In the genomic region with DNA sequence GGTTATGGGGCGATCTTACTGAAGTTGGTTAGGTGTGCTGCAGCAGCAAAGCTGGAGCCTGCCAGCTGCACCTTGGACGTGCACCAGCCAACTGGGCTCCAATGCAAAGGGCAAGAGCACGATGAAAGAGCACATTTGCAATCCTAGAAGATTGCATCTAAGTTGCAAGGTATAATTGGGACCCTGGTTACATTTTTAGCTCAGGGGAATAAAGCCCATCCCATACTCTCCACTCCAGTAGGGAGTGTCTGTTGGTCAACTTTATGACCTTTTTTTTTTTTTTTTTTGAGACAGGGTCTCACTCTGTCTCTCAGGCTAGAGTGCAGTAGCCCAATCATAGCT, we compare ENCODE assay signal across 21 cellular contexts. TPM values are rescaled to one million over a fixed set of nuclear protein-coding genes. Genes with fewer than 3 reads are reported as not detected.
DNase-seq lines count a peak whose midpoint lies in the region; ATAC-seq and TF ChIP-seq lines count a peak whose summit lies in the region.
"Had no signal": no experiment of that assay in that cellular context is flagged by ENCODE, and none has a peak within 500 bp of the region (broad histone marks: within the 10 kb centered on the region; RNA-seq: fewer than 3 reads in every experiment).

No MANE protein-coding gene starts in this region.

- H3K9me3 ChIP-seq in osteoblast (ENCODE audit: low read depth, low read length) = no peaks in the 10 kb centered on the region
- H3K9me3 ChIP-seq: Caco-2 had no signal

- peak overlapping the region; percentile 42 for H3K27ac Mint-ChIP-seq in activated CD4-positive, alpha-beta memory T cell treated with anti-CD3 and anti-CD28 coated beads for 36 hours
- H3K27ac Mint-ChIP-seq: CD4-positive, alpha-beta T cell; H9 had no signal

- ATAC-seq in GM21529 (IDR thresholded peaks at IDR 0.05; ENCODE audit: unreplicated experiment) (no peak), HG02973 (IDR thresholded peaks at IDR 0.05; ENCODE audit: unreplicated experiment) (no peak)
- ATAC-seq: Panc1, SK-N-SH treated with all-trans-retinoic acid at 6 μM for 48 hours had no signal

- TF ChIP-seq CTCF in GM06990 (IDR thresholded peaks at IDR 0.05; ENCODE audit: insufficient read depth, low read length, poor library complexity, severe bottlenecking) (no peak), GM12865 (IDR thresholded peaks at IDR 0.05; ENCODE audit: insufficient read depth, low read depth, low read length, missing control alignments) (no peak), osteoblast (IDR thresholded peaks at IDR 0.05; ENCODE audit: extremely low read depth, low read depth, low read length) (no peak)

- H4K20me1 ChIP-seq in osteoblast (ENCODE audit: insufficient read depth, low read length) = no peaks in the 10 kb centered on the region

- DNase-seq in GM06990 (ENCODE audit: extremely low read depth, insufficient read length) (no peak), GM12865 (ENCODE audit: low read depth) (no peak), osteoblast (ENCODE audit: insufficient read length, low spot score, missing footprints) (peak; percentile 53), DMS153 treated with DMSO at 0.1 percent for 48 hours (lab: John Stamatoyannopoulos, UW; ENCODE audit: unreplicated experiment) (no peak)
- no peak for DNase-seq in activated CD4-positive, alpha-beta memory T cell treated with anti-CD3 and anti-CD28 coated beads for 36 hours
- DNase-seq: Caco-2; CD4-positive, alpha-beta T cell; DMS 273 treated with DMSO at 0.1 percent for 48 hours; DND-41; H9; IMR-90; NCI-H1105; NCI-H2081; NCI-H2171 treated with DMSO at 0.1 percent for 48 hours; NCI-H524 treated with DMSO at 0.1 percent for 48 hours; NCI-H82 had no signal

- no peak overlapping the region for H3K27ac ChIP-seq in osteoblast (ENCODE audit: low read depth, low read length)
- H3K27ac ChIP-seq: KMS-11 had no signal

- H3K36me3 ChIP-seq in GM06990 (ENCODE audit: control insufficient read depth, insufficient read depth, low read length) = peaks cover 2% of the 10 kb centered on the region
- H3K36me3 ChIP-seq in osteoblast (ENCODE audit: insufficient read depth, low read length) = no peaks in the 10 kb centered on the region

- H3K4me2 ChIP-seq in osteoblast (ENCODE audit: insufficient read depth, low read length) = no peak overlapping the region
- H3K4me2 ChIP-seq: KMS-11 had no signal

- H3K4me1 ChIP-seq in osteoblast (ENCODE audit: insufficient read depth, low read length) = no peaks in the 10 kb centered on the region
- H3K4me1 ChIP-seq: Caco-2 had no signal

- no peak overlapping the region for H2AFZ ChIP-seq in osteoblast (ENCODE audit: low read length)

- H3K27me3 ChIP-seq in GM06990 (replicated peaks; ENCODE audit: control insufficient read depth, insufficient read depth, low read length) = no peaks in the 10 kb centered on the region
- H3K27me3 ChIP-seq in osteoblast (ENCODE audit: insufficient read depth, low read length) = no peaks in the 10 kb centered on the region

- CTCF ChIA-PET in activated CD4-positive, alpha-beta memory T cell treated with anti-CD3 and anti-CD28 coated beads for 36 hours (lab: Charles Lee) = interaction anchor here (0.8 to 4.5 kb wide), 6 partner anchors 10 to 123 kb away, joined by 3 to 30 read pairs (median 3); no protein-coding TSS in a partner anchor

- no peaks in the 10 kb centered on the region for H3K9me3 Mint-ChIP-seq in activated CD4-positive, alpha-beta memory T cell treated with anti-CD3 and anti-CD28 coated beads for 36 hours
- H3K9me3 Mint-ChIP-seq: CD4-positive, alpha-beta T cell; H9 had no signal

- no peaks in the 10 kb centered on the region for H3K79me2 ChIP-seq in osteoblast (ENCODE audit: insufficient read depth, low read length)

- H3K4me3 Mint-ChIP-seq in activated CD4-positive, alpha-beta memory T cell treated with anti-CD3 and anti-CD28 coated beads for 36 hours = no peak overlapping the region
- H3K4me3 Mint-ChIP-seq: CD4-positive, alpha-beta T cell; H9 had no signal

- intact Hi-C loops in activated CD4-positive, alpha-beta memory T cell treated with anti-CD3 and anti-CD28 coated beads for 36 hours (cut with micrococcal nuclease) = no loop called here

- peaks cover 5% of the 10 kb centered on the region for H3K36me3 Mint-ChIP-seq in activated CD4-positive, alpha-beta memory T cell treated with anti-CD3 and anti-CD28 coated beads for 36 hours

- peaks cover 54% of the 10 kb centered on the region for H3K4me1 Mint-ChIP-seq in activated CD4-positive, alpha-beta memory T cell treated with anti-CD3 and anti-CD28 coated beads for 36 hours (ENCODE audit: low read depth)

- H3K4me3 ChIP-seq in GM06990 (replicated peaks; ENCODE audit: low read depth, low read length) (peak overlapping the region; percentile 68), GM12865 (ENCODE audit: low read depth, low read length) (peak overlapping the region; percentile 66), osteoblast (ENCODE audit: insufficient read depth, low read length) (no peak overlapping the region)

- H3K27me3 Mint-ChIP-seq in activated CD4-positive, alpha-beta memory T cell treated with anti-CD3 and anti-CD28 coated beads for 36 hours = peaks cover 18% of the 10 kb centered on the region
- H3K27me3 Mint-ChIP-seq: CD4-positive, alpha-beta T cell had no signal

- POLR2A ChIA-PET in activated CD4-positive, alpha-beta memory T cell treated with anti-CD3 and anti-CD28 coated beads for 36 hours (lab: Charles Lee) = interaction anchor here (1.1 kb wide), 1 partner anchor 33 kb away, joined by 3 read pairs; no protein-coding TSS in a partner anchor

RNA-seq across cellular contexts. Expression of gene GPR55, which starts 22.2 kb away (rescaled TPM):
- total RNA-seq in activated CD4-positive, alpha-beta memory T cell treated with anti-CD3 and anti-CD28 coated beads for 36 hours = 1 to 10 TPM; 1.5 to 1.6 TPM
- not detected in 2 replicates for total RNA-seq in osteoblast
- total RNA-seq: Caco-2, H9, IMR-90 had no signal

RNA-seq across cellular contexts. Expression of gene SPATA3, which starts 48.7 kb away (rescaled TPM):
- total RNA-seq in activated CD4-positive, alpha-beta memory T cell treated with anti-CD3 and anti-CD28 coated beads for 36 hours = under 1 TPM; 0.24 to 0.53 TPM
- total RNA-seq in osteoblast = not detected in 2 replicates
- total RNA-seq: Caco-2; CD4-positive, alpha-beta T cell; H9; IMR-90 had no signal
